Comparison of ENCODE assay signal across 8 cellular contexts in genomic region chr7:149741629-149742028, GRCh38. TPM values are rescaled to one million over a fixed set of nuclear protein-coding genes. Genes with fewer than 3 reads are reported as not detected.
DNase-seq lines count a peak whose midpoint lies in the region; ATAC-seq and TF ChIP-seq lines count a peak whose summit lies in the region.

No MANE protein-coding gene starts in this region.

- peaks cover 13% of the 10 kb centered on the region for H3K4me1 Mint-ChIP-seq in CD4-positive, alpha-beta T cell (ENCODE audit: low read depth)
- peaks cover 11% of the 10 kb centered on the region for H3K4me1 Mint-ChIP-seq in activated CD4-positive, alpha-beta memory T cell treated with anti-CD3 and anti-CD28 coated beads for 36 hours (ENCODE audit: low read depth)
- H3K4me1 Mint-ChIP-seq in immature natural killer cell = peaks cover 10 to 11% of the 10 kb centered on the region in 2 donors

- H3K36me3 Mint-ChIP-seq in CD4-positive, alpha-beta T cell (ENCODE audit: low read depth) = no peaks in the 10 kb centered on the region
- H3K36me3 Mint-ChIP-seq in activated CD4-positive, alpha-beta memory T cell treated with anti-CD3 and anti-CD28 coated beads for 36 hours = no peaks in the 10 kb centered on the region
- H3K36me3 Mint-ChIP-seq in immature natural killer cell = peaks cover 0 to 3% (median 0%) of the 10 kb centered on the region in 3 donors

- no peak for DNase-seq in CD4-positive, alpha-beta T cell
- peak; percentile 54 for DNase-seq in HuH-7.5 (ENCODE audit: low spot score)
- DNase-seq in activated CD4-positive, alpha-beta memory T cell treated with anti-CD3 and anti-CD28 coated beads for 36 hours = no peak
- DNase-seq in immature natural killer cell = no peak
- DNase-seq in transverse colon = no peak
- DNase-seq in glomerular visceral epithelial cell (ENCODE audit: extremely low spot score) = no peak

- TF ChIP-seq CTCF in CD4-positive, alpha-beta T cell (IDR thresholded peaks at IDR 0.05) = no peak
- TF ChIP-seq CTCF in transverse colon (IDR thresholded peaks at IDR 0.05) = no peak

- TF ChIP-seq POLR2A in transverse colon (IDR thresholded peaks at IDR 0.05) = no peak

- in situ Hi-C loops in transverse colon (cut with MboI; ENCODE audit: low pct_ligation_motif_present in 1 of 4, low pct_unique_long_range_greater_than_20kb in 1 of 4, low sequenced_read_pairs in 3 of 4) = no loop called here

- H3K4me3 Mint-ChIP-seq in CD4-positive, alpha-beta T cell = peak overlapping the region; percentile 61
- peak overlapping the region; percentile 58 for H3K4me3 Mint-ChIP-seq in activated CD4-positive, alpha-beta memory T cell treated with anti-CD3 and anti-CD28 coated beads for 36 hours
- peak overlapping the region; percentile 15 to 82 (median 64) for H3K4me3 Mint-ChIP-seq in immature natural killer cell

- no peak overlapping the region for H3K27ac Mint-ChIP-seq in CD4-positive, alpha-beta T cell
- no peak overlapping the region for H3K27ac Mint-ChIP-seq in activated CD4-positive, alpha-beta memory T cell treated with anti-CD3 and anti-CD28 coated beads for 36 hours
- no peak overlapping the region for H3K27ac Mint-ChIP-seq in immature natural killer cell

- intact Hi-C loops in CD4-positive, alpha-beta T cell (cut with DNase I, micrococcal nuclease) = loop anchor here (1.0 to 2.0 kb wide), 2 partner anchors 72 to 79 kb away; no protein-coding TSS in a partner anchor
- intact Hi-C loops in activated CD4-positive, alpha-beta memory T cell treated with anti-CD3 and anti-CD28 coated beads for 36 hours (cut with micrococcal nuclease) = loop anchor here (1.0 kb wide), 1 partner anchor 79 kb away; no protein-coding TSS in a partner anchor
- intact Hi-C loops in transverse colon (cut with DNase I; ENCODE audit: low total_unique reads) = loop anchor here (5.0 kb wide), 1 partner anchor 79 kb away; no protein-coding TSS in a partner anchor

- H3K36me3 ChIP-seq in transverse colon = no peaks in the 10 kb centered on the region

- no peak overlapping the region for H3K27ac ChIP-seq in CD4-positive, alpha-beta T cell (ENCODE audit: low read depth, low read length)
- no peak overlapping the region for H3K27ac ChIP-seq in transverse colon

- CTCF ChIA-PET in CD4-positive, alpha-beta T cell (lab: Charles Lee) = interaction anchor here (0.7 to 2.9 kb wide), 11 partner anchors 10 to 117 kb away, joined by 3 to 19 read pairs (median 4); a partner anchor contains a TSS
- CTCF ChIA-PET in activated CD4-positive, alpha-beta memory T cell treated with anti-CD3 and anti-CD28 coated beads for 36 hours (lab: Charles Lee) = interaction anchor here (0.6 to 5.6 kb wide), 33 partner anchors 9 to 467 kb away, joined by 3 to 163 read pairs (median 4); partner anchors contain the start of gene ZNF467

- 14% methylated on average over 13 of the region's 13 CpGs; no CpG with 5 or more reads in 1 of the 2 donors for WGBS in transverse colon (ENCODE audit: low coverage in 1 of 2), 2 donors

- peaks cover 65% of the 10 kb centered on the region for H3K27me3 Mint-ChIP-seq in CD4-positive, alpha-beta T cell
- H3K27me3 Mint-ChIP-seq in activated CD4-positive, alpha-beta memory T cell treated with anti-CD3 and anti-CD28 coated beads for 36 hours = peaks cover 26% of the 10 kb centered on the region
- peaks cover 4 to 15% (median 8%) of the 10 kb centered on the region in 3 donors for H3K27me3 Mint-ChIP-seq in immature natural killer cell (ENCODE audit: low read depth in 3 of 3)

- no peaks in the 10 kb centered on the region for H3K9me3 Mint-ChIP-seq in CD4-positive, alpha-beta T cell
- H3K9me3 Mint-ChIP-seq in activated CD4-positive, alpha-beta memory T cell treated with anti-CD3 and anti-CD28 coated beads for 36 hours = no peaks in the 10 kb centered on the region
- no peaks in the 10 kb centered on the region for H3K9me3 Mint-ChIP-seq in immature natural killer cell

- peaks cover 0 to 14% (median 9%) of the 10 kb centered on the region in 4 donors for H3K4me1 ChIP-seq in transverse colon

- peaks cover 19% of the 10 kb centered on the region for H3K27me3 ChIP-seq in CD4-positive, alpha-beta T cell (ENCODE audit: control insufficient read depth, insufficient read depth, low read length)
- peaks cover 6% of the 10 kb centered on the region for H3K27me3 ChIP-seq in transverse colon

- ATAC-seq in CD4-positive, alpha-beta T cell (ENCODE audit: poor library complexity) = peak; percentile 52
- ATAC-seq in HG02981 (IDR thresholded peaks at IDR 0.05; ENCODE audit: unreplicated experiment) (no peak), HG02852 (IDR thresholded peaks at IDR 0.05; ENCODE audit: unreplicated experiment) (no peak)

- POLR2A ChIA-PET in CD4-positive, alpha-beta T cell (lab: Charles Lee) = interaction anchor here (1.2 kb wide), 1 partner anchor 79 kb away, joined by 3 read pairs; no protein-coding TSS in a partner anchor
- POLR2A ChIA-PET in activated CD4-positive, alpha-beta memory T cell treated with anti-CD3 and anti-CD28 coated beads for 36 hours (lab: Charles Lee) = interaction anchor here (1.3 kb wide), 1 partner anchor 79 kb away, joined by 9 read pairs; no protein-coding TSS in a partner anchor

- H3K9me3 ChIP-seq in CD4-positive, alpha-beta T cell (ENCODE audit: control insufficient read depth, low read length) = no peaks in the 10 kb centered on the region
- H3K9me3 ChIP-seq in transverse colon = no peaks in the 10 kb centered on the region

- TF ChIP-seq EP300 in transverse colon (IDR thresholded peaks at IDR 0.05; ENCODE audit: low read depth) = no peak

- peak overlapping the region in 3 of 4 donors; percentile 17 to 42 (median 18) for H3K4me3 ChIP-seq in transverse colon

RNA-seq across cellular contexts. Expression of gene ZNF467, which starts 31.8 kb away (rescaled TPM):
- 1 to 10 TPM; 4.1 to 4.3 TPM for total RNA-seq in CD4-positive, alpha-beta T cell
- under 1 TPM; 0.41 to 0.45 TPM for total RNA-seq in activated CD4-positive, alpha-beta memory T cell treated with anti-CD3 and anti-CD28 coated beads for 36 hours
- polyA plus RNA-seq in immature natural killer cell = 1 to 10 TPM in 2 of 3 donors, not detected in 1; 1.5 to 2.3 TPM
- 1 to 10 TPM in 3 of 4 donors, under 1 TPM in 1; 0.40 to 6.7 (median 4.8) TPM for total RNA-seq in transverse colon
